8 cellular contexts compared by ENCODE assay signal in the genomic region with DNA sequence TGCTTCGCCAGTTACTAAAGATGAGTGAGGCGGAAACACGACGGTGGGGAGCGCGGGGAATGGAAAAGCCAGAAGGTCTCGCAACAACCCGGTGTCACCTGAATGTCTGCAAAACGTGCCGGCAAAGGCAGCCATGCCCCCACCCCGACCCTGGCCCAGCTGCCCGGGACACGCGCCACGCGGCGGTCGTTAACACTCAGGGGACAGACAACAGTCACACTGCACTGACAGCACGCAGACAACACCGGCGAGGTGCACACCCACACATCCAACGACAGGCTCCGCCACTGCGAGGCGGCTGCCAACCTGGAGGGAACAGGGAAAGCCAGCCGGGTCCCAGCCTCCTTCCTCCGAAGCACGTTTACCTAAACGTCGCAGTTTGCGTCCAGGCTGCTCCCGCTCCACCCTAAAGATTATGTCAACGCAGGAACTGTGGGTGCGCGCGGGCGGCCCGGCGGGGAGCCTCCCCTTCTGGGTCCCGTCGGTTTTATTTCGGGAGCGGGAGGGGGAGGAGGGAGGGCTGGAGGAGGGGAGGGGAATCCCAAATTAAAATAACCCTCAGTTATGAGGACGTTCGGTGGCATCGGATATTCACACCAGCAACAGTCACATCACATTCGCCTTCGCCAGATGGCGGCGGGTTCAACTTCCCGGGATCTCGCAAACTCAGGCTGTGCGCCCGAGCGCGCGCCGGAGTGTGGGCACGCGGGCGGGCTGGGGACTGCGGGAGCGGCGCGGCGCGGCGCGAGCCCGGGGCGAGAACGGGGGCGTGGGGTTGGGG. TPM values are rescaled to one million over a fixed set of nuclear protein-coding genes. Genes with fewer than 3 reads are reported as not detected.
DNase-seq lines count a peak whose midpoint lies in the region; ATAC-seq, FAIRE-seq and TF ChIP-seq lines count a peak whose summit lies in the region.

No MANE protein-coding gene starts in this region.

- TF ChIP-seq CTCF in GM10266 (IDR thresholded peaks at IDR 0.05; ENCODE audit: control insufficient read depth, insufficient read depth, low read depth, missing control alignments) (no peak), HFF-Myc (IDR thresholded peaks at IDR 0.05; ENCODE audit: low read depth, low read length, missing control alignments) (no peak), activated B cell treated with CpG ODN at 0.5 μM for 24 hours (IDR thresholded peaks at IDR 0.05) (no peak), liver (IDR thresholded peaks at IDR 0.05; ENCODE audit: low read depth, low read length, missing input control) (no peak)

- H3K9me3 Mint-ChIP-seq in activated B cell treated with CpG ODN at 0.5 μM for 24 hours: no peaks in the 10 kb centered on the region

- H3K27me3 ChIP-seq in liver (ENCODE audit: control insufficient read depth in 4 of 4, insufficient read depth in 4 of 4, low read length in 3 of 4): no peaks in the 10 kb centered on the region

- peak overlapping the region; percentile 96 for H3K4me3 ChIP-seq in HFF-Myc (replicated peaks; ENCODE audit: low read depth, low read length)
- H3K4me3 ChIP-seq in liver (ENCODE audit: low read depth in 1 of 3, low read length in 3 of 3): peak overlapping the region; percentile 76 to 92 (median 91)

- peaks cover 11 to 53% (median 36%) of the 10 kb centered on the region in 4 donors for H3K4me1 ChIP-seq in liver (ENCODE audit: control insufficient read depth in 4 of 4, insufficient read depth in 4 of 4, low read length in 3 of 4)

- intact Hi-C loops in activated B cell treated with CpG ODN at 0.5 μM for 24 hours (cut with micrococcal nuclease): loop anchor here (1.0 to 5.0 kb wide), 4 partner anchors 39 to 1284 kb away; no protein-coding TSS in a partner anchor

- H3K27me3 Mint-ChIP-seq in activated B cell treated with CpG ODN at 0.5 μM for 24 hours: peaks cover 6% of the 10 kb centered on the region

- H3K36me3 ChIP-seq in liver (ENCODE audit: control insufficient read depth in 4 of 4, insufficient read depth in 3 of 4, low read depth in 1 of 4, low read length in 3 of 4): no peaks in the 10 kb centered on the region

- peak overlapping the region; percentile 58 to 75 for H3K9ac ChIP-seq in liver (ENCODE audit: low read depth in 1 of 2, low read length in 2 of 2)

- peak overlapping the region; percentile 86 for H3K4me3 Mint-ChIP-seq in activated B cell treated with CpG ODN at 0.5 μM for 24 hours

- CTCF ChIA-PET in activated B cell treated with CpG ODN at 0.5 μM for 24 hours (lab: Charles Lee): no interaction called here

- WGBS in liver: under 1% methylated on average over 73 of the region's 73 CpGs

- H3K27ac ChIP-seq in liver (ENCODE audit: low read depth in 1 of 2, low read length in 2 of 2): peak overlapping the region; percentile 94 to 97

- no peak for FAIRE-seq in GM19239 (lab: Jason Lieb, UNC)

- POLR2A ChIA-PET in activated B cell treated with CpG ODN at 0.5 μM for 24 hours (lab: Charles Lee): interaction anchor here (0.6 to 1.6 kb wide), 4 partner anchors 54 to 1701 kb away, joined by 3 to 14 read pairs (median 4); a partner anchor contains a TSS

- DNase-seq in GM10266 (ENCODE audit: extremely low spot score) (peak; percentile 64), HFF-Myc (ENCODE audit: extremely low read depth, low read depth) (no peak), NCI-H1417 (lab: John Stamatoyannopoulos, UW) (peak; percentile 41 to 91 (median 89)), activated B cell treated with CpG ODN at 0.5 μM for 24 hours (peak; percentile 28), cerebellar cortex (ENCODE audit: low spot score) (peak; percentile 46), GM19239 (ENCODE audit: insufficient read length, low spot score) (no peak)
- DNase-seq in stimulated activated CD4-positive, alpha-beta T cell treated with anti-CD3 and anti-CD28 coated beads, TNF-alpha, amount 100 ng/mL, for 48 hours (ENCODE audit: low read depth in 3 of 3): peak in 2 of 3 donors; percentile 31 to 39

- H3K27ac Mint-ChIP-seq in activated B cell treated with CpG ODN at 0.5 μM for 24 hours: peak overlapping the region; percentile 59

- peaks cover 57% of the 10 kb centered on the region for H3K4me1 Mint-ChIP-seq in activated B cell treated with CpG ODN at 0.5 μM for 24 hours

- ATAC-seq in activated B cell treated with CpG ODN at 0.5 μM for 24 hours (ENCODE audit: low read depth): no peak

- H3K36me3 Mint-ChIP-seq in activated B cell treated with CpG ODN at 0.5 μM for 24 hours (ENCODE audit: low read depth): peaks cover 13% of the 10 kb centered on the region

- no peaks in the 10 kb centered on the region for H3K9me3 ChIP-seq in liver (ENCODE audit: control insufficient read depth in 4 of 4, low read length in 3 of 4)

- TF ChIP-seq RAD21 in liver (IDR thresholded peaks at IDR 0.05): peak; percentile 13 to 29

TF ChIP-seq in liver, 16 proteins besides CTCF, POLR2A, EP300 and RAD21:
- TF ChIP-seq RXRA (IDR thresholded peaks at IDR 0.05) (no peak), TAF1 (conservative IDR thresholded peaks at IDR 0.05) (no peak), HNF4A (conservative IDR thresholded peaks at IDR 0.05) (no peak), YY1 (IDR thresholded peaks at IDR 0.05) (peak; percentile 4), NR2F2 (IDR thresholded peaks at IDR 0.05) (no peak), GABPA (IDR thresholded peaks at IDR 0.05 in 1 of 2, conservative IDR thresholded peaks at IDR 0.05 in 1 of 2) (no peak)
- TF ChIP-seq, protein P1, sequence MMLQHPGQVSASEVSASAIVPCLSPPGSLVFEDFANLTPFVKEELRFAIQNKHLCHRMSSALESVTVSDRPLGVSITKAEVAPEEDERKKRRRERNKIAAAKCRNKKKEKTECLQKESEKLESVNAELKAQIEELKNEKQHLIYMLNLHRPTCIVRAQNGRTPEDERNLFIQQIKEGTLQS (IDR thresholded peaks at IDR 0.05): no peak

RNA-seq across cellular contexts. Expression of a gene that starts 0.7 kb away (rescaled TPM):
- 19.0 and 19.3 TPM in 2 replicates for total RNA-seq in activated B cell treated with CpG ODN at 0.5 μM for 24 hours
- total RNA-seq in liver: 10 to 100 TPM in 1 of 2 donors, 1 to 10 TPM in 1; 6.8 to 14.2 TPM
- polyA plus RNA-seq in liver: 10 to 100 TPM in 1 of 2 donors, 1 to 10 TPM in 1; 8.5 to 18.7 TPM

RNA-seq across cellular contexts. Expression of a gene that starts 2.4 kb away (rescaled TPM):
- total RNA-seq in activated B cell treated with CpG ODN at 0.5 μM for 24 hours (7.9 and 8.6 TPM in 2 replicates), liver (1 to 10 TPM; 4.2 to 6.6 TPM)
- polyA plus RNA-seq in liver: 1 to 10 TPM; 5.6 TPM

Comparison
In these comparisons a context has a peak if more than half of its experiments do, and no peak if none do; other contexts are left out.
1. DNase-seq: peak in GM10266 (single experiment), NCI-H1417 (3 of 3), activated B cell treated with CpG ODN at 0.5 μM for 24 hours (single experiment), cerebellar cortex (single experiment) and stimulated activated CD4-positive, alpha-beta T cell treated with anti-CD3 and anti-CD28 coated beads, TNF-alpha, amount 100 ng/mL, for 48 hours (2 of 3); none in HFF-Myc (single experiment) and GM19239 (single experiment).